11 cellular contexts compared by ENCODE assay signal in genomic region chr2:200814276-200814815, GRCh38. TPM values are rescaled to one million over a fixed set of nuclear protein-coding genes. Genes with fewer than 3 reads are reported as not detected.
DNase-seq lines count a peak whose midpoint lies in the region; ATAC-seq, FAIRE-seq and TF ChIP-seq lines count a peak whose summit lies in the region.
"Had no signal": no experiment of that assay in that cellular context is flagged by ENCODE, and none has a peak within 500 bp of the region (broad histone marks: within the 10 kb centered on the region; RNA-seq: fewer than 3 reads in every experiment).

No MANE protein-coding gene starts in this region.

- no peaks in the 10 kb centered on the region for H3K9me3 Mint-ChIP-seq in T-helper 2 cell treated with Interferon-gamma antibody and Interleukin-4, amounts not matched to agents 5 μg/mL and 100 μg/mL, for 36 hours

- no TSS peak for BruUV-seq in HepG2 (replicated peaks; lab: Mats Ljungman, UMichigan)

- ATAC-seq in HepG2 (no peak), right lobe of liver (no peak)

- in situ Hi-C loops in HepG2 (cut with HindIII; ENCODE audit: extremely low pct_ligation_motif_present, low pct_unique_long_range_greater_than_20kb) = loop anchor here (5.0 to 25.0 kb wide), 3 partner anchors 72 to 852 kb away; partner anchors contain the start of genes MAIP1 and TYW5

- POLR2A ChIA-PET in HepG2 (lab: Yijun Ruan, JAX) = interaction anchor here (0.7 to 1.6 kb wide), 3 partner anchors 56 to 75 kb away, joined by 3 read pairs; partner anchors contain the start of genes NIF3L1 and PPIL3

- intact Hi-C loops in HepG2 (cut with micrococcal nuclease; ENCODE audit: unreplicated experiment) (loop anchor here (5.0 kb wide), 1 partner anchor 237 kb away; no protein-coding TSS in a partner anchor), right lobe of liver (cut with DNase I) (no loop called here)

- TF ChIP-seq POLR2A in HepG2 (IDR thresholded peaks at IDR 0.05; ENCODE audit: insufficient read depth in 1 of 2, low read depth in 2 of 2, low read length in 2 of 2) (peak in 1 of 2 experiments; percentile 47; a peak in 1 of 4 replicates), right lobe of liver (IDR thresholded peaks at IDR 0.05) (no peak)

- peak overlapping the region; percentile 57 for H3K4me3 Mint-ChIP-seq in T-helper 2 cell treated with Interferon-gamma antibody and Interleukin-4, amounts not matched to agents 5 μg/mL and 100 μg/mL, for 36 hours

- peak overlapping the region; percentile 85 for H3K4me2 ChIP-seq in HepG2 (ENCODE audit: low read depth, low read length)

- no peak for TF ChIP-seq RAD21 in HepG2 (CRISPR knock-in tag; IDR thresholded peaks at IDR 0.05)

- H4K20me1 ChIP-seq in HepG2 (ENCODE audit: insufficient read depth, low read length) = peaks cover 21% of the 10 kb centered on the region

- H3K27ac ChIP-seq in HepG2 (ENCODE audit: extremely low read length, insufficient read depth, low read length) (no peak overlapping the region), right lobe of liver (no peak overlapping the region), stomach smooth muscle (ENCODE audit: low read length) (no peak overlapping the region)

- H3K4me3 ChIP-seq in HepG2 (replicated peaks in 1 of 3; ENCODE audit: insufficient read depth in 1 of 3, low read depth in 2 of 3, low read length in 3 of 3) (no peak overlapping the region), right lobe of liver (no peak overlapping the region), fibroblast of the aortic adventitia (ENCODE audit: low read depth, low read length) (peak overlapping the region; percentile 92), stomach smooth muscle (ENCODE audit: low read length in 2 of 2) (no peak overlapping the region)

- peaks cover 61% of the 10 kb centered on the region for H3K36me3 Mint-ChIP-seq in T-helper 2 cell treated with Interferon-gamma antibody and Interleukin-4, amounts not matched to agents 5 μg/mL and 100 μg/mL, for 36 hours (ENCODE audit: low read depth)

- peaks cover 47% of the 10 kb centered on the region for H3K79me2 ChIP-seq in HepG2 (ENCODE audit: insufficient read depth, low read length)

- no peaks in the 10 kb centered on the region for H3K27me3 Mint-ChIP-seq in T-helper 2 cell treated with Interferon-gamma antibody and Interleukin-4, amounts not matched to agents 5 μg/mL and 100 μg/mL, for 36 hours (ENCODE audit: low read depth)

- WGBS in HepG2 (ENCODE audit: low lambda C conversion rate) = 93% methylated on average over 3 of the region's 3 CpGs
- 61% methylated on average over 3 of the region's 3 CpGs for WGBS in right lobe of liver (ENCODE audit: insufficient coverage, low coverage, low lambda C conversion rate, missing lambda C conversion rate)

- TF ChIP-seq CTCF in HepG2 (CRISPR knock-in tag; IDR thresholded peaks at IDR 0.05) (no peak), right lobe of liver (IDR thresholded peaks at IDR 0.05) (no peak), fibroblast of the aortic adventitia (IDR thresholded peaks at IDR 0.05; ENCODE audit: insufficient read depth, low read length) (no peak)

- peaks cover 47% of the 10 kb centered on the region for H3K4me1 ChIP-seq in HepG2 (ENCODE audit: insufficient read depth, low read length)
- peaks cover 0 to 37% (median 11%) of the 10 kb centered on the region in 4 donors for H3K4me1 ChIP-seq in right lobe of liver
- peaks cover 14% of the 10 kb centered on the region for H3K4me1 ChIP-seq in stomach smooth muscle (ENCODE audit: control insufficient read depth, insufficient read depth, low read length)

- H3K36me3 ChIP-seq in HepG2 (replicated peaks in 1 of 2; ENCODE audit: control insufficient read depth in 1 of 2, insufficient read depth in 2 of 2, low read length in 2 of 2) (peaks cover 21 to 58% of the 10 kb centered on the region in 2 experiments), right lobe of liver (peaks cover 5 to 62% (median 39%) of the 10 kb centered on the region in 4 donors), stomach smooth muscle (ENCODE audit: control insufficient read depth in 2 of 2, insufficient read depth in 2 of 2, low read length in 2 of 2) (peaks cover 31 to 50% of the 10 kb centered on the region in 2 donors)

- H2AFZ ChIP-seq in HepG2 (ENCODE audit: low read length) = no peak overlapping the region

- H3K9ac ChIP-seq in HepG2 (ENCODE audit: insufficient read depth, low read depth, low read length) = no peak overlapping the region; the same call in 1 of the 2 replicates
- peak overlapping the region; percentile 2 to 52 for H3K9ac ChIP-seq in stomach smooth muscle (ENCODE audit: low read length in 2 of 2)

- TF ChIP-seq EP300 in HepG2 (IDR thresholded peaks at IDR 0.05; ENCODE audit: low read depth in 2 of 2, low read length in 2 of 2) = no peak
- TF ChIP-seq EP300 in HepG2 (CRISPR knock-in tag; IDR thresholded peaks at IDR 0.05; ENCODE audit: borderline replicate concordance) = no peak

- no peak for FAIRE-seq in HepG2 (lab: Jason Lieb, UNC)

- DNase-seq in HepG2 (ENCODE audit: low spot score) (no peak), right lobe of liver (no peak), fibroblast of the aortic adventitia (ENCODE audit: low read depth) (no peak), COLO829 (ENCODE audit: low spot score) (no peak), COLO668 (lab: John Stamatoyannopoulos, UW; ENCODE audit: unreplicated experiment) (no peak), ecto neural progenitor cell (ENCODE audit: low spot score) (no peak)
- peak; percentile 41 for DNase-seq in T-helper 2 cell treated with Interferon-gamma antibody and Interleukin-4, amounts not matched to agents 5 μg/mL and 100 μg/mL, for 36 hours (ENCODE audit: low spot score)
- DNase-seq: anterior cingulate cortex, KBM-7, Right ventricle myocardium superior had no signal

- H3K9me3 ChIP-seq in HepG2 (ENCODE audit: low read length) (no peaks in the 10 kb centered on the region), right lobe of liver (no peaks in the 10 kb centered on the region), stomach smooth muscle (ENCODE audit: control insufficient read depth in 2 of 2, low read length in 2 of 2) (no peaks in the 10 kb centered on the region)

- peaks cover 47% of the 10 kb centered on the region for H3K4me1 Mint-ChIP-seq in T-helper 2 cell treated with Interferon-gamma antibody and Interleukin-4, amounts not matched to agents 5 μg/mL and 100 μg/mL, for 36 hours (ENCODE audit: low read depth)

- peak overlapping the region; percentile 6 for H3K27ac Mint-ChIP-seq in T-helper 2 cell treated with Interferon-gamma antibody and Interleukin-4, amounts not matched to agents 5 μg/mL and 100 μg/mL, for 36 hours

- H3K27me3 ChIP-seq in HepG2 (ENCODE audit: control insufficient read depth in 1 of 2, insufficient read depth in 2 of 2, low read length in 2 of 2) (no peaks in the 10 kb centered on the region; a peak in 1 of 5 replicates), right lobe of liver (no peaks in the 10 kb centered on the region), stomach smooth muscle (ENCODE audit: control insufficient read depth in 1 of 2, insufficient read depth in 2 of 2, low read length in 2 of 2) (no peaks in the 10 kb centered on the region)

- CTCF ChIA-PET in HepG2 (lab: Yijun Ruan, JAX; ENCODE audit: low intra/inter-chr PET ratio, low total read pairs) = interaction anchor here (3.9 kb wide), 1 partner anchor 101 kb away, joined by 27 read pairs; no protein-coding TSS in a partner anchor

RNA-seq across cellular contexts. Expression of gene BZW1, which starts 2.6 kb away (rescaled TPM):
- total RNA-seq in HepG2 (2016; rRNA removed; fragmentation: Illumina TruSeq; extraction: Trizol) = 384 and 709 TPM in 2 replicates
- total RNA-seq in HepG2 (2016; cell fraction: cytosol; rRNA removed; fragmentation: Illumina TruSeq; extraction: Trizol; ENCODE audit: low read depth) = 49.4 and 52.0 TPM in 2 replicates
- 384 and 712 TPM in 2 replicates for total RNA-seq in HepG2 (2016; cell fraction: insoluble cytoplasmic fraction; rRNA removed; fragmentation: Illumina TruSeq; extraction: Trizol)
- total RNA-seq in HepG2 (2016; cell fraction: membrane; rRNA removed; fragmentation: Illumina TruSeq; extraction: Trizol) = 128 and 149 TPM in 2 replicates
- 204 and 212 TPM in 2 replicates for total RNA-seq in HepG2 (2016; cell fraction: nucleus; rRNA removed; fragmentation: Illumina TruSeq; extraction: Trizol)
- 102 and 106 TPM in 2 replicates for polyA plus RNA-seq in HepG2 (2011; rRNA removed)
- polyA plus RNA-seq in HepG2 (2011; cell fraction: cytosol; rRNA removed) = 66.0 and 86.9 TPM in 2 replicates
- polyA plus RNA-seq in HepG2 (2011; cell fraction: nucleus; rRNA removed) = 34.9 and 38.3 TPM in 2 replicates
- polyA plus RNA-seq in HepG2 (2012) = 149 and 200 TPM in 2 replicates
- 39.8 and 47.1 TPM in 2 replicates for polyA plus RNA-seq in HepG2 (2016; cell fraction: cytosol; fragmentation: Illumina TruSeq; extraction: Trizol; ENCODE audit: low read depth)
- 442 and 506 TPM in 2 replicates for polyA plus RNA-seq in HepG2 (2016; cell fraction: insoluble cytoplasmic fraction; fragmentation: Illumina TruSeq; extraction: Trizol; ENCODE audit: low read depth)
- 90.4 and 101 TPM in 2 replicates for polyA plus RNA-seq in HepG2 (2016; cell fraction: membrane; fragmentation: Illumina TruSeq; extraction: Trizol; ENCODE audit: low read depth)
- polyA plus RNA-seq in HepG2 (2016; cell fraction: nucleus; fragmentation: Illumina TruSeq; extraction: Trizol; ENCODE audit: insufficient read depth, low read depth) = 131 and 143 TPM in 2 replicates
- 198 and 668 TPM in 2 replicates for polyA minus RNA-seq in HepG2 (2011; rRNA and poly(A)+ RNA removed; ENCODE audit: low replicate concordance)
- 190 and 223 TPM in 2 replicates for polyA minus RNA-seq in HepG2 (2011; cell fraction: cytosol; rRNA and poly(A)+ RNA removed)
- polyA minus RNA-seq in HepG2 (2011; cell fraction: nucleus; rRNA and poly(A)+ RNA removed) = 207 and 220 TPM in 2 replicates
- total RNA-seq in right lobe of liver = 100 to 1,000 TPM; 176 to 239 (median 210) TPM
- 931 and 1,135 TPM in 2 replicates for total RNA-seq in fibroblast of the aortic adventitia (ENCODE audit: low replicate concordance)

RNA-seq across cellular contexts. Expression of gene CLK1, which starts 50.1 kb away (rescaled TPM):
- total RNA-seq in HepG2 (2016; rRNA removed; fragmentation: Illumina TruSeq; extraction: Trizol) (35.2 and 66.6 TPM in 2 replicates), right lobe of liver (10 to 100 TPM; 29.9 to 81.5 (median 36.7) TPM), fibroblast of the aortic adventitia (ENCODE audit: low replicate concordance) (59.8 and 175 TPM in 2 replicates)
- total RNA-seq in HepG2 (2016; cell fraction: cytosol; rRNA removed; fragmentation: Illumina TruSeq; extraction: Trizol; ENCODE audit: low read depth) = 24.5 and 24.8 TPM in 2 replicates
- total RNA-seq in HepG2 (2016; cell fraction: insoluble cytoplasmic fraction; rRNA removed; fragmentation: Illumina TruSeq; extraction: Trizol) = 38.2 and 62.5 TPM in 2 replicates
- total RNA-seq in HepG2 (2016; cell fraction: membrane; rRNA removed; fragmentation: Illumina TruSeq; extraction: Trizol) = 27.1 and 28.3 TPM in 2 replicates
- 117 and 137 TPM in 2 replicates for total RNA-seq in HepG2 (2016; cell fraction: nucleus; rRNA removed; fragmentation: Illumina TruSeq; extraction: Trizol)
- polyA plus RNA-seq in HepG2 (2011; rRNA removed) = 82.4 and 101 TPM in 2 replicates
- polyA plus RNA-seq in HepG2 (2011; cell fraction: cytosol; rRNA removed) = 18.7 and 25.0 TPM in 2 replicates
- 155 and 182 TPM in 2 replicates for polyA plus RNA-seq in HepG2 (2011; cell fraction: nucleus; rRNA removed)
- polyA plus RNA-seq in HepG2 (2012) = 136 and 141 TPM in 2 replicates
- polyA plus RNA-seq in HepG2 (2016; cell fraction: cytosol; fragmentation: Illumina TruSeq; extraction: Trizol; ENCODE audit: low read depth) = 8.7 and 11.4 TPM in 2 replicates
- 24.0 and 27.5 TPM in 2 replicates for polyA plus RNA-seq in HepG2 (2016; cell fraction: insoluble cytoplasmic fraction; fragmentation: Illumina TruSeq; extraction: Trizol; ENCODE audit: low read depth)
- polyA plus RNA-seq in HepG2 (2016; cell fraction: membrane; fragmentation: Illumina TruSeq; extraction: Trizol; ENCODE audit: low read depth) = 9.9 and 12.7 TPM in 2 replicates
- 168 and 170 TPM in 2 replicates for polyA plus RNA-seq in HepG2 (2016; cell fraction: nucleus; fragmentation: Illumina TruSeq; extraction: Trizol; ENCODE audit: insufficient read depth, low read depth)
- polyA minus RNA-seq in HepG2 (2011; rRNA and poly(A)+ RNA removed; ENCODE audit: low replicate concordance) = 12.6 and 13.7 TPM in 2 replicates
- polyA minus RNA-seq in HepG2 (2011; cell fraction: cytosol; rRNA and poly(A)+ RNA removed) = 20.6 and 23.8 TPM in 2 replicates
- polyA minus RNA-seq in HepG2 (2011; cell fraction: nucleus; rRNA and poly(A)+ RNA removed) = 238 and 270 TPM in 2 replicates
